Comparison of ENCODE assay signal across 16 cellular contexts in the genomic region with DNA sequence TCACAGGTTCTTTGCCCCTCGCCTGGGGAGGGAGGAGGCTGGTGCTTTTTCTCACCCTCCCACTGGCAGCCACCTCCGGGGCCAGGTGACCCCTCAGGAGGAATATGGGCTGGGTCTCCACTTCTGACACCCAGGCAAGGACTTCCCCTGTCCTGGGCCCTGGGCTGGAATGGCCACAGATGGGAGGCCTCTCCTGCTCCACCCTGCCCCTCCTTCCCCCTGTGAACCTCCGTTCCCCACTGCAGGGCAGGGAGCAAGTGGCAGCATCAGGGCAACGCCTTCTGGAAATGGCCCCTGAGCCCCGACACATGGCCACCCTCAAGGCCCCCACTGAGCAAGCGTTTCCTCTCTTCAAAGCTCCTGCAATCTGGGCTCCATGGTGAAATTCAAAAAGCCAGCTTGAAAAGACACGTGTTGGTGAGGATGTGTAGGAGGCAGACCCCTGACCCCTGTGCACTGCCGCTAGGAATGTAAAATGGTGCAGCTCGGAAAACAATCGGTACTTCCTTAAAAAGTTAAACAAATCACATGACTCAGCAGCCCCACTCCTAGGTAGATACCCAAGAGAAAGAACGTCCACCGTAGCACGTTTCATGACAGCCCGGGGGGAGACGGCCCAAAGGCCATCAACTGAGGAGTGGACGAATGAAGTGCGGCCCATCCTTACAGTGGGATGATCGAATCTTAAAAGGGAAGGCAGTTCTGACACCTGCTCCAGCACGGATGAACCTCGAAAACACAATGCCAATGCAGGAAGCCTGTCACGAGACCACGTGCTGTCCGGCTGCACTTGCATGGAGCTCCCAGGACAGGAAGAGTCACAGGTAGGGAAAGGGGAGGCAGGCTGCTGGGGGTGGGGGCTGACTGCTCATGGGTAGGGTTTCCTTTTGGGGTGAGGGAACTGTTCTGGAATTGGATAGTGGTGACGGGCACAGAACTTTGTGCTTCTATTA. TPM values are rescaled to one million over a fixed set of nuclear protein-coding genes. Genes with fewer than 3 reads are reported as not detected.
DNase-seq lines count a peak whose midpoint lies in the region; ATAC-seq and TF ChIP-seq lines count a peak whose summit lies in the region.
"Had no signal": no experiment of that assay in that cellular context is flagged by ENCODE, and none has a peak within 500 bp of the region (broad histone marks: within the 10 kb centered on the region; RNA-seq: fewer than 3 reads in every experiment).

No MANE protein-coding gene starts in this region.

- no peaks in the 10 kb centered on the region for H3K9me3 Mint-ChIP-seq in activated T-cell treated with anti-CD3 and anti-CD28 coated beads, Interleukin-2, amount 50 U/mL, for 24 hours
- H3K9me3 Mint-ChIP-seq in activated T-cell treated with anti-CD3 and anti-CD28 coated beads, Interleukin-2, amount 50 U/mL, for 4 hours, result no peaks in the 10 kb centered on the region
- no peaks in the 10 kb centered on the region for H3K9me3 Mint-ChIP-seq in activated CD8-positive, alpha-beta T cell treated with anti-CD3 and anti-CD28 coated beads, Interleukin-2, amount 10 ng/mL, durations not matched to agents 7 days and 5 days (ENCODE audit: insufficient read depth)
- H3K9me3 Mint-ChIP-seq in glutamatergic neuron (ENCODE audit: unreplicated experiment), result peaks cover 37% of the 10 kb centered on the region

- intact Hi-C loops in spleen (cut with DNase I; ENCODE audit: low total_unique reads), result no loop called here

- peak overlapping the region; percentile 76 for H3K27ac Mint-ChIP-seq in activated T-cell treated with anti-CD3 and anti-CD28 coated beads, Interleukin-2, amount 50 U/mL, for 24 hours
- peak overlapping the region; percentile 10 for H3K27ac Mint-ChIP-seq in activated CD8-positive, alpha-beta T cell treated with anti-CD3 and anti-CD28 coated beads, Interleukin-2, amount 10 ng/mL, durations not matched to agents 7 days and 5 days
- H3K27ac Mint-ChIP-seq in glutamatergic neuron (ENCODE audit: unreplicated experiment), result peak overlapping the region; percentile 79

- H3K36me3 Mint-ChIP-seq in activated T-cell treated with anti-CD3 and anti-CD28 coated beads, Interleukin-2, amount 50 U/mL, for 24 hours (ENCODE audit: low read depth), result peaks cover 90% of the 10 kb centered on the region
- H3K36me3 Mint-ChIP-seq in activated T-cell treated with anti-CD3 and anti-CD28 coated beads, Interleukin-2, amount 50 U/mL, for 4 hours (ENCODE audit: insufficient read depth), result peaks cover 13% of the 10 kb centered on the region
- H3K36me3 Mint-ChIP-seq in activated CD8-positive, alpha-beta T cell treated with anti-CD3 and anti-CD28 coated beads, Interleukin-2, amount 10 ng/mL, durations not matched to agents 7 days and 5 days (ENCODE audit: low read depth), result peaks cover 38% of the 10 kb centered on the region
- no peaks in the 10 kb centered on the region for H3K36me3 Mint-ChIP-seq in glutamatergic neuron (ENCODE audit: unreplicated experiment)

- CTCF ChIA-PET in activated CD8-positive, alpha-beta T cell treated with anti-CD3 and anti-CD28 coated beads, Interleukin-2, amount 10 ng/mL, durations not matched to agents 7 days and 5 days (lab: Charles Lee), result no interaction called here

- POLR2A ChIA-PET in activated CD8-positive, alpha-beta T cell treated with anti-CD3 and anti-CD28 coated beads, Interleukin-2, amount 10 ng/mL, durations not matched to agents 7 days and 5 days (lab: Charles Lee), result no interaction called here

- TF ChIP-seq CTCF in glutamatergic neuron (IDR thresholded peaks at IDR 0.05; ENCODE audit: partially characterized antibody, unreplicated experiment) (no peak), spleen (IDR thresholded peaks at IDR 0.05 in 8 of 11, conservative IDR thresholded peaks at IDR 0.05 in 3 of 11) (no peak)

- no peaks in the 10 kb centered on the region for H3K4me1 Mint-ChIP-seq in activated T-cell treated with anti-CD3 and anti-CD28 coated beads, Interleukin-2, amount 50 U/mL, for 24 hours (ENCODE audit: low read depth)
- H3K4me1 Mint-ChIP-seq in activated T-cell treated with anti-CD3 and anti-CD28 coated beads, Interleukin-2, amount 50 U/mL, for 4 hours (ENCODE audit: low read depth), result no peaks in the 10 kb centered on the region
- H3K4me1 Mint-ChIP-seq in activated CD8-positive, alpha-beta T cell treated with anti-CD3 and anti-CD28 coated beads, Interleukin-2, amount 10 ng/mL, durations not matched to agents 7 days and 5 days (ENCODE audit: low read depth), result peaks cover 11% of the 10 kb centered on the region
- H3K4me1 Mint-ChIP-seq in glutamatergic neuron (ENCODE audit: low read depth, unreplicated experiment), result peaks cover 31% of the 10 kb centered on the region

- H3K4me3 Mint-ChIP-seq in activated T-cell treated with anti-CD3 and anti-CD28 coated beads, Interleukin-2, amount 50 U/mL, for 24 hours, result no peak overlapping the region
- H3K4me3 Mint-ChIP-seq in activated T-cell treated with anti-CD3 and anti-CD28 coated beads, Interleukin-2, amount 50 U/mL, for 4 hours, result no peak overlapping the region
- H3K4me3 Mint-ChIP-seq in activated CD8-positive, alpha-beta T cell treated with anti-CD3 and anti-CD28 coated beads, Interleukin-2, amount 10 ng/mL, durations not matched to agents 7 days and 5 days, result no peak overlapping the region
- H3K4me3 Mint-ChIP-seq in glutamatergic neuron (ENCODE audit: unreplicated experiment), result peak overlapping the region; percentile 18

- TF ChIP-seq POLR2A in spleen (IDR thresholded peaks at IDR 0.05), result peak in 1 of 3 donors; percentile 14

- no peaks in the 10 kb centered on the region for H3K9me3 ChIP-seq in spleen
- H3K9me3 ChIP-seq: HAP-1, heart left ventricle, Peyer's patch had no signal

- H3K27me3 ChIP-seq in spleen (replicated peaks in 1 of 7), result no peaks in the 10 kb centered on the region
- H3K27me3 ChIP-seq: heart left ventricle, Peyer's patch had no signal

- no peaks in the 10 kb centered on the region for H3K27me3 Mint-ChIP-seq in activated T-cell treated with anti-CD3 and anti-CD28 coated beads, Interleukin-2, amount 50 U/mL, for 24 hours
- H3K27me3 Mint-ChIP-seq in activated T-cell treated with anti-CD3 and anti-CD28 coated beads, Interleukin-2, amount 50 U/mL, for 4 hours (ENCODE audit: low read depth), result no peaks in the 10 kb centered on the region
- no peaks in the 10 kb centered on the region for H3K27me3 Mint-ChIP-seq in activated CD8-positive, alpha-beta T cell treated with anti-CD3 and anti-CD28 coated beads, Interleukin-2, amount 10 ng/mL, durations not matched to agents 7 days and 5 days (ENCODE audit: low read depth)
- peaks cover 29% of the 10 kb centered on the region for H3K27me3 Mint-ChIP-seq in glutamatergic neuron (ENCODE audit: unreplicated experiment)

- 57 to 70% (median 64%) methylated on average over 24 of the region's 24 CpGs for WGBS in spleen, 5 donors

- H3K27ac ChIP-seq in spleen, result peak overlapping the region; percentile 31 to 95 (median 83)

- H3K4me1 ChIP-seq in spleen, result peaks cover 34 to 100% (median 86%) of the 10 kb centered on the region in 6 donors
- H3K4me1 ChIP-seq: HAP-1 had no signal

- no peak overlapping the region for H3K4me3 ChIP-seq in spleen
- H3K4me3 ChIP-seq: HAP-1, heart left ventricle, Peyer's patch had no signal

- ATAC-seq in activated T-cell treated with anti-CD3 and anti-CD28 coated beads, Interleukin-2, amount 50 U/mL, for 4 hours, result no peak
- no peak for ATAC-seq in activated CD8-positive, alpha-beta T cell treated with anti-CD3 and anti-CD28 coated beads, Interleukin-2, amount 10 ng/mL, durations not matched to agents 7 days and 5 days
- ATAC-seq in HG02571 (IDR thresholded peaks at IDR 0.05; ENCODE audit: unreplicated experiment), result no peak
- ATAC-seq: heart left ventricle had no signal

- H3K36me3 ChIP-seq in spleen, result peaks cover 0 to 100% (median 53%) of the 10 kb centered on the region in 6 donors

- DNase-seq in activated T-cell treated with anti-CD3 and anti-CD28 coated beads, Interleukin-2, amount 50 U/mL, for 24 hours, result no peak
- DNase-seq in activated T-cell treated with anti-CD3 and anti-CD28 coated beads, Interleukin-2, amount 50 U/mL, for 4 hours, result no peak
- no peak for DNase-seq in activated CD8-positive, alpha-beta T cell treated with anti-CD3 and anti-CD28 coated beads, Interleukin-2, amount 10 ng/mL, durations not matched to agents 7 days and 5 days
- no peak for DNase-seq in glutamatergic neuron
- peak; percentile 78 for DNase-seq in spleen
- no peak for DNase-seq in stimulated activated CD4-positive, alpha-beta T cell treated with anti-CD3 and anti-CD28 coated beads, Interleukin-2, amount 100 ng/mL, for 24 hours
- no peak for DNase-seq in T1000 (lab: John Stamatoyannopoulos, UW)
- DNase-seq: activated effector memory CD4-positive, alpha-beta T cell treated with Interleukin-2 at 50 U/mL for 16 hours; DMS 273 treated with DMSO at 0.1 percent for 48 hours; NCI-H1694; NCI-H510A; Peyer's patch; T-helper 2 cell had no signal

RNA-seq across cellular contexts. Expression of a gene that starts 11.5 kb away (rescaled TPM):
- 10 to 100 TPM; 60.6 to 74.0 (median 69.5) TPM for total RNA-seq in activated T-cell treated with anti-CD3 and anti-CD28 coated beads, Interleukin-2, amount 50 U/mL, for 4 hours
- 10 to 100 TPM; 46.2 to 52.5 TPM for total RNA-seq in activated CD8-positive, alpha-beta T cell treated with anti-CD3 and anti-CD28 coated beads, Interleukin-2, amount 10 ng/mL, durations not matched to agents 7 days and 5 days
- total RNA-seq in glutamatergic neuron (ENCODE audit: unreplicated experiment) (4.5 TPM), spleen (10 to 100 TPM in 6 of 7 donors, 1 to 10 TPM in 1; 9.5 to 20.4 (median 16.7) TPM)
- polyA plus RNA-seq in spleen, result 10 to 100 TPM in 2 of 3 donors, 1 to 10 TPM in 1; 5.9 to 17.6 (median 11.8) TPM

RNA-seq across cellular contexts. Expression of a gene that starts 11.9 kb away (rescaled TPM):
- 10 to 100 TPM; 13.6 to 19.1 (median 13.7) TPM for total RNA-seq in activated T-cell treated with anti-CD3 and anti-CD28 coated beads, Interleukin-2, amount 50 U/mL, for 4 hours
- total RNA-seq in activated CD8-positive, alpha-beta T cell treated with anti-CD3 and anti-CD28 coated beads, Interleukin-2, amount 10 ng/mL, durations not matched to agents 7 days and 5 days, result 10 to 100 TPM; 16.7 to 17.4 TPM
- 49.1 TPM for total RNA-seq in glutamatergic neuron (ENCODE audit: unreplicated experiment)
- total RNA-seq in spleen, result 10 to 100 TPM; 31.8 to 71.1 (median 47.8) TPM
- polyA plus RNA-seq in spleen, result 10 to 100 TPM; 21.8 to 51.8 (median 24.2) TPM

Comparison
In these comparisons a context has a peak if more than half of its experiments do, and no peak if none do; other contexts are left out.
1. H3K27ac Mint-ChIP-seq: peak in every context shown above with its lines; median percentile 79 in glutamatergic neuron; 76 in activated T-cell treated with anti-CD3 and anti-CD28 coated beads, Interleukin-2, amount 50 U/mL, for 24 hours; 10 in activated CD8-positive, alpha-beta T cell treated with anti-CD3 and anti-CD28 coated beads, Interleukin-2, amount 10 ng/mL, durations not matched to agents 7 days and 5 days.